In genomic region chr2:168849610-168850009, GRCh38 we compare ENCODE assay signal across 9 cellular contexts. TPM values are rescaled to one million over a fixed set of nuclear protein-coding genes. Genes with fewer than 3 reads are reported as not detected.
A peak's percentile ranks its signal among the peaks of the same experiment; 100 is the strongest.
DNase-seq lines count a peak whose midpoint lies in the region; ATAC-seq and TF ChIP-seq lines count a peak whose summit lies in the region.
"Had no signal": no experiment of that assay in that cellular context is flagged by ENCODE, and none has a peak within 500 bp of the region (broad histone marks: within the 10 kb centered on the region; RNA-seq: fewer than 3 reads in every experiment).

No MANE protein-coding gene starts in this region.

- H3K27ac Mint-ChIP-seq in glutamatergic neuron (ENCODE audit: unreplicated experiment): no peak overlapping the region

- H3K9me3 Mint-ChIP-seq in glutamatergic neuron (ENCODE audit: unreplicated experiment): no peaks in the 10 kb centered on the region

- H3K27me3 Mint-ChIP-seq in glutamatergic neuron (ENCODE audit: unreplicated experiment): no peaks in the 10 kb centered on the region

- H3K4me3 Mint-ChIP-seq in glutamatergic neuron (ENCODE audit: unreplicated experiment): no peak overlapping the region

- 41 to 46% methylated on average over 2 of the region's 2 CpGs for WGBS in thyroid gland, 2 donors

- no peaks in the 10 kb centered on the region for H3K27me3 ChIP-seq in thyroid gland

- H3K36me3 ChIP-seq in thyroid gland: no peaks in the 10 kb centered on the region

- no peak for TF ChIP-seq POLR2A in thyroid gland (IDR thresholded peaks at IDR 0.05)

- H3K4me1 Mint-ChIP-seq in glutamatergic neuron (ENCODE audit: low read depth, unreplicated experiment): peaks cover 10% of the 10 kb centered on the region

- peaks cover 5 to 8% of the 10 kb centered on the region in 2 donors for H3K4me1 ChIP-seq in thyroid gland

- DNase-seq in Right ventricle myocardium superior: no peak
- no peak for DNase-seq in Right ventricle myocardium inferior (ENCODE audit: missing footprints)
- DNase-seq in OCI-M1 (lab: John Stamatoyannopoulos, UW): peak; percentile 84
- peak; percentile 17 for DNase-seq in glutamatergic neuron
- DNase-seq in thyroid gland: peak; percentile 79 to 82
- DNase-seq in NCI-H510A treated with DMSO at 0.1 percent for 48 hours (lab: John Stamatoyannopoulos, UW): no peak
- no peak for DNase-seq in NCI-H2081 treated with DMSO at 0.1 percent for 48 hours (lab: John Stamatoyannopoulos, UW)

- TF ChIP-seq CTCF in glutamatergic neuron (IDR thresholded peaks at IDR 0.05; ENCODE audit: partially characterized antibody, unreplicated experiment) (no peak), thyroid gland (IDR thresholded peaks at IDR 0.05) (peak in 4 of 6 experiments; percentile 61 to 76 (median 68))

- peak; percentile 67 for ATAC-seq in Right ventricle myocardium superior (ENCODE audit: poor library complexity)
- no peak for ATAC-seq in Right ventricle myocardium inferior
- ATAC-seq in HG03520 (IDR thresholded peaks at IDR 0.05; ENCODE audit: unreplicated experiment): no peak

- intact Hi-C loops in Right ventricle myocardium superior (cut with DNase I): no loop called here
- intact Hi-C loops in Right ventricle myocardium inferior (cut with DNase I): loop anchor here (2.0 to 5.0 kb wide), 2 partner anchors 77 to 502 kb away; no protein-coding TSS in a partner anchor
- intact Hi-C loops in thyroid gland (cut with DNase I): loop anchor here (5.0 to 10.0 kb wide), 2 partner anchors 37 to 75 kb away; no protein-coding TSS in a partner anchor

- H3K27ac ChIP-seq in thyroid gland: peak overlapping the region; percentile 13 to 71 (median 24)

- no peak overlapping the region for H3K4me3 ChIP-seq in thyroid gland (replicated peaks in 1 of 3)

- no peaks in the 10 kb centered on the region for H3K36me3 Mint-ChIP-seq in glutamatergic neuron (ENCODE audit: unreplicated experiment)

- no peaks in the 10 kb centered on the region for H3K9me3 ChIP-seq in thyroid gland

RNA-seq across cellular contexts. Expression of gene SPC25, which starts 40.6 kb away (rescaled TPM):
- 0.38 TPM for total RNA-seq in Right ventricle myocardium superior
- total RNA-seq in Right ventricle myocardium inferior: 0.60 TPM
- 7.1 TPM for total RNA-seq in glutamatergic neuron (ENCODE audit: unreplicated experiment)
- 1 to 10 TPM in 1 of 4 donors, not detected in 3; 6.7 TPM for total RNA-seq in thyroid gland

RNA-seq across cellular contexts. Expression of gene NOSTRIN, which starts 47.2 kb away (rescaled TPM):
- total RNA-seq in Right ventricle myocardium superior: 14.0 TPM
- total RNA-seq in Right ventricle myocardium inferior: 16.9 TPM
- not detected for total RNA-seq in glutamatergic neuron (ENCODE audit: unreplicated experiment)
- 10 to 100 TPM; 10.1 to 48.1 (median 18.0) TPM for total RNA-seq in thyroid gland
- total RNA-seq: OCI-LY7 had no signal

RNA-seq across cellular contexts. Expression of gene G6PC2, which starts 51.5 kb away (rescaled TPM):
- total RNA-seq in Right ventricle myocardium superior (not detected), Right ventricle myocardium inferior (not detected), glutamatergic neuron (ENCODE audit: unreplicated experiment) (not detected), thyroid gland (under 1 TPM in 1 of 4 donors, not detected in 3; 0.29 TPM)
- total RNA-seq: OCI-LY7 had no signal

Comparison
In these comparisons a context has a peak if more than half of its experiments do, and no peak if none do; other contexts are left out.
1. DNase-seq: peak in OCI-M1 (single experiment), glutamatergic neuron (single experiment) and thyroid gland (2 of 2); none in Right ventricle myocardium superior (single experiment), Right ventricle myocardium inferior (single experiment), NCI-H510A treated with DMSO at 0.1 percent for 48 hours (single experiment) and NCI-H2081 treated with DMSO at 0.1 percent for 48 hours (single experiment).
2. RNA of gene NOSTRIN, which starts 47.2 kb away (total RNA-seq): 10.1 to 48.1 TPM in thyroid gland, 16.9 TPM in Right ventricle myocardium inferior (single experiment) and 14.0 TPM in Right ventricle myocardium superior (single experiment); not detected in glutamatergic neuron (single experiment); every median in the first group is over 10 times any median in the second.